ENCODE assay signal across 8 cellular contexts in the genomic region with DNA sequence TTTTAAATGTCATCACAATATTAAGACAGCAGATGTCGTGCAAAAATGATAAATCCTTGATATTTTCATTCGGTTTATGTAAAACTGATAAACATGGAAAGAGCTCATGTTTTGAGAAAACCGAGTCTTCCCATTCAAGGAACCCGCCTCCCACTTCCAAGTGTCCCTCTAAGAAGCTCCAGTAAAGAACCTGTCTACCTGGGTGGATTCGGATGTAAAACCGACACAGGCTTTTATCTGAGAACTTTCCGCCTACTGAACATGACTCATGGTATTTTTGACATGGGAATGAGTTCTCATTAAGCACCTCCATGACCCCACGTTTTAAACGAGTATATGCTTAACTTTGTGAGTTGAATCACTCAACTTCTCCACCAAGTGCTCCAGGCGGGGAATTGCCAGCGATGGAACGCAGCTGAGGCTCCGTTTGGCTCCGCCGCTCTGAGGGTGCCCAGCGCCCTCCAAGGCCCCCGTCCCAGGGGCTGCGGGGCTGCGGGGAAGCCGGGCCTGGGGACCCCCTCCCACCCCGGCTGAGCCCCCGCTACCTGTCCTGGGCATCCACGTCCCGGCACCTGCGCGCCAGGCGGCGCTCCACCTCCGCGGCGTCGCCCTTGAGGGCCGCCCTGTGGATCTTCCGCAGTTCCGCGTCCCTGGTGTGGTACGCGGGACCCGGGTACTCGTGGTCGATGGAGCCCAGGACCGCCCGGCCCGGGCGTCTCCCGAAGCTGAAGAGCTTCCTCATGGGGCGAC.
A peak's percentile ranks its signal among the peaks of the same experiment; 100 is the strongest.
DNase-seq lines count a peak whose midpoint lies in the region; ATAC-seq, FAIRE-seq and TF ChIP-seq lines count a peak whose summit lies in the region.

No MANE protein-coding gene starts in this region.

- H3K36me3 Mint-ChIP-seq in CD8-positive, alpha-beta memory T cell, result no peaks in the 10 kb centered on the region

- RAD21 ChIA-PET in HCT116 (lab: Charles Lee; ENCODE audit: low non-redundant PET in 1 of 2, low total read pairs in 2 of 2, uncharacterized antibody in 2 of 2, unreplicated experiment in 2 of 2), result no interaction called here
- RAD21 ChIA-PET in GM12878 (lab: Charles Lee; ENCODE audit: unreplicated experiment), result no interaction called here

- intact Hi-C loops in HCT116 (cut with micrococcal nuclease) (loop anchor here (10.0 kb wide), 1 partner anchor 115 kb away; the partner anchor contains the start of gene LMLN), GM12878 (cut with micrococcal nuclease; ENCODE audit: unreplicated experiment) (no loop called here)

- ATAC-seq in HCT116 (peak; percentile 68), GM12878 (no peak), HG03342 (IDR thresholded peaks at IDR 0.05; ENCODE audit: unreplicated experiment) (no peak)

- peaks cover 9% of the 10 kb centered on the region for H3K4me1 ChIP-seq in CD8-positive, alpha-beta memory T cell (ENCODE audit: insufficient read depth, low read length)
- H3K4me1 ChIP-seq in HCT116 (ENCODE audit: control insufficient read depth in 1 of 2, insufficient read depth in 2 of 2, low read length in 2 of 2) (peaks cover 0 to 19% of the 10 kb centered on the region in 2 experiments; a peak in 2 of 4 replicates), GM12878 (ENCODE audit: control insufficient read depth, insufficient read depth, low read length) (no peaks in the 10 kb centered on the region)

- BruUV-seq in HCT116 (replicated peaks; lab: Mats Ljungman, UMichigan) (no TSS peak), GM12878 (replicated peaks; lab: Mats Ljungman, UMichigan) (no TSS peak)

- no peak overlapping the region for H3K27ac Mint-ChIP-seq in CD8-positive, alpha-beta memory T cell

- peak overlapping the region; percentile 77 for H3K9ac ChIP-seq in HCT116 (ENCODE audit: low read length)
- no peak overlapping the region for H3K9ac ChIP-seq in GM12878 (ENCODE audit: control insufficient read depth, insufficient read depth, low read length)

- H3K27ac ChIP-seq in CD8-positive, alpha-beta memory T cell (ENCODE audit: low read depth, low read length), result peak overlapping the region; percentile 51
- peak overlapping the region; percentile 91 for H3K27ac ChIP-seq in HCT116 (ENCODE audit: low read depth, low read length)
- H3K27ac ChIP-seq in GM12878 (ENCODE audit: control insufficient read depth, insufficient read depth), result no peak overlapping the region

- TF ChIP-seq CTCF in HCT116 (IDR thresholded peaks at IDR 0.05 in 2 of 3, conservative IDR thresholded peaks at IDR 0.05 in 1 of 3; ENCODE audit: borderline replicate concordance in 1 of 3, insufficient read depth in 1 of 3, low read depth in 2 of 3, low read length in 2 of 3) (peak in 2 of 3 experiments; percentile 22 to 49; a peak in 2 of 6 replicates), GM12878 (IDR thresholded peaks at IDR 0.05 in 2 of 3, conservative IDR thresholded peaks at IDR 0.05 in 1 of 3; ENCODE audit: control insufficient read depth in 2 of 3, extremely low read depth in 1 of 3, insufficient read depth in 1 of 3, low read depth in 3 of 3, low read length in 3 of 3) (no peak)

- no peaks in the 10 kb centered on the region for H3K9me3 ChIP-seq in CD8-positive, alpha-beta memory T cell (ENCODE audit: low read length)
- H3K9me3 ChIP-seq in HCT116 (ENCODE audit: control insufficient read depth in 1 of 2, insufficient read depth in 1 of 2, low read depth in 1 of 2, low read length in 2 of 2), result no peaks in the 10 kb centered on the region
- H3K9me3 ChIP-seq in GM12878 (replicated peaks; ENCODE audit: control insufficient read depth, insufficient read depth, low read length), result peaks cover 2% of the 10 kb centered on the region; the same call in 2 of the 3 replicates

- H3K36me3 ChIP-seq in CD8-positive, alpha-beta memory T cell (ENCODE audit: insufficient read depth, low read length), result no peaks in the 10 kb centered on the region
- H3K36me3 ChIP-seq in HCT116 (ENCODE audit: control insufficient read depth in 1 of 2, insufficient read depth in 2 of 2, low read length in 2 of 2) (no peaks in the 10 kb centered on the region), GM12878 (ENCODE audit: control insufficient read depth in 2 of 2, insufficient read depth in 2 of 2, low read length in 1 of 2) (no peaks in the 10 kb centered on the region)

- 11% methylated on average over 27 of the region's 47 CpGs for WGBS in GM12878 (ENCODE audit: insufficient coverage, insufficient replicate concordance, low lambda C conversion rate, missing lambda C conversion rate)

- no peak for TF ChIP-seq EP300 in GM12878 (IDR thresholded peaks at IDR 0.05; ENCODE audit: borderline replicate concordance in 1 of 2, control insufficient read depth in 1 of 2, low read depth in 2 of 2, low read length in 2 of 2)

- H4K20me1 ChIP-seq in HCT116 (ENCODE audit: insufficient read depth) (no peaks in the 10 kb centered on the region), GM12878 (ENCODE audit: control insufficient read depth, insufficient read depth) (no peaks in the 10 kb centered on the region)

- H3K4me2 ChIP-seq in HCT116 (ENCODE audit: low read length) (peak overlapping the region; percentile 95), GM12878 (ENCODE audit: control insufficient read depth, insufficient read depth) (peak overlapping the region; percentile 20)

- in situ Hi-C loops in GM12878 (cut with MboI), result no loop called here

- peak overlapping the region; percentile 55 for H3K4me3 ChIP-seq in CD8-positive, alpha-beta memory T cell (ENCODE audit: low read length)
- H3K4me3 ChIP-seq in HCT116 (replicated peaks in 1 of 2; ENCODE audit: low read depth in 1 of 2, low read length in 2 of 2) (peak overlapping the region; percentile 62 to 71), GM12878 (0 out of 2 replicates have a peak overlapping the region, but pooled peaks have one; percentile 22)

- H3K4me3 Mint-ChIP-seq in CD8-positive, alpha-beta memory T cell, result peak overlapping the region; percentile 70 to 90 (median 81)

- peaks cover 22 to 32% of the 10 kb centered on the region in 2 donors for H3K27me3 Mint-ChIP-seq in CD8-positive, alpha-beta memory T cell

- TF ChIP-seq POLR2A in HCT116 (IDR thresholded peaks at IDR 0.05; ENCODE audit: borderline replicate concordance, extremely low read depth, insufficient read depth, insufficient read length) (no peak), GM12878 (IDR thresholded peaks at IDR 0.05; ENCODE audit: low read depth, low read length) (no peak)

- H2AFZ ChIP-seq in HCT116 (ENCODE audit: low read depth, low read length, poor library complexity, severe bottlenecking) (peak overlapping the region; percentile 71), GM12878 (ENCODE audit: control insufficient read depth, low read depth, low read length) (no peak overlapping the region)

- no peaks in the 10 kb centered on the region for H3K9me2 ChIP-seq in HCT116 (ENCODE audit: insufficient read depth)

- peaks cover 0 to 5% (median 4%) of the 10 kb centered on the region in 5 donors for H3K9me3 Mint-ChIP-seq in CD8-positive, alpha-beta memory T cell

- H3K4me1 Mint-ChIP-seq in CD8-positive, alpha-beta memory T cell, result peaks cover 6 to 7% (median 6%) of the 10 kb centered on the region in 3 donors

- H3K79me2 ChIP-seq in HCT116 (ENCODE audit: insufficient read depth, low read length) (no peaks in the 10 kb centered on the region; the same call in 1 of the 2 replicates), GM12878 (ENCODE audit: control insufficient read depth, insufficient read depth, low read length) (no peaks in the 10 kb centered on the region)

- POLR2A ChIA-PET in CD8-positive, alpha-beta memory T cell (lab: Charles Lee), result no interaction called here
- POLR2A ChIA-PET in HCT116 (lab: Charles Lee) (interaction anchor here (1.2 to 1.8 kb wide), 4 partner anchors 8 to 32 kb away, joined by 3 to 7 read pairs (median 4); no protein-coding TSS in a partner anchor), GM12878 (lab: Charles Lee) (no interaction called here)

- TF ChIP-seq RAD21 in HCT116 (IDR thresholded peaks at IDR 0.05; ENCODE audit: low read depth), result no peak; the same call in 1 of the 2 replicates
- no peak for TF ChIP-seq RAD21 in GM12878 (IDR thresholded peaks at IDR 0.05; ENCODE audit: insufficient read depth, low read depth, low read length)

- no peak for FAIRE-seq in GM12878 (lab: Jason Lieb, UNC)

- DNase-seq in CD8-positive, alpha-beta memory T cell, result peak in 4 of 5 donors; percentile 1 to 31 (median 12)
- DNase-seq in HCT116 (ENCODE audit: low read depth, low spot score) (peak; percentile 50), RPMI8226 (peak; percentile 31), GM12878 (ENCODE audit: low read depth, low spot score) (no peak), iPS-NIHi7 (ENCODE audit: extremely low spot score) (peak; percentile 10), SK-N-DZ (ENCODE audit: low spot score) (no peak)
- DNase-seq in stimulated activated CD4-positive, alpha-beta T cell treated with anti-CD3 and anti-CD28 coated beads, Interleukin-1b, Interleukin-23, amount 100 ng/mL, for 48 hours, result peak; percentile 50

- CTCF ChIA-PET in CD8-positive, alpha-beta memory T cell (lab: Charles Lee), result interaction anchor here (0.6 to 2.2 kb wide), 13 partner anchors 9 to 182 kb away, joined by 3 to 18 read pairs (median 5); no protein-coding TSS in a partner anchor
- CTCF ChIA-PET in HCT116 (lab: Charles Lee), result interaction anchor here (0.6 to 2.4 kb wide), 8 partner anchors 9 to 796 kb away, joined by 3 to 22 read pairs (median 4); no protein-coding TSS in a partner anchor
- CTCF ChIA-PET in GM12878 (lab: Yijun Ruan, JAX), result no interaction called here

- peaks cover 20% of the 10 kb centered on the region for H3K27me3 ChIP-seq in CD8-positive, alpha-beta memory T cell (ENCODE audit: insufficient read depth, low read length, poor library complexity, severe bottlenecking)
- H3K27me3 ChIP-seq in HCT116 (ENCODE audit: insufficient read depth, low read length) (no peaks in the 10 kb centered on the region), GM12878 (replicated peaks in 1 of 2; ENCODE audit: control insufficient read depth in 2 of 2, insufficient read depth in 2 of 2, low read length in 1 of 2) (peaks cover 3 to 11% of the 10 kb centered on the region in 2 experiments; a peak in 3 of 4 replicates)

- SMC1A ChIA-PET in GM12878 (lab: Charles Lee; ENCODE audit: uncharacterized antibody, unreplicated experiment), result no interaction called here

TF ChIP-seq in HCT116, 20 proteins besides CTCF, POLR2A, EP300 and RAD21 (continues in another document):
- TF ChIP-seq SIN3A (IDR thresholded peaks at IDR 0.05; ENCODE audit: low read depth) (peak; percentile 53), CBX3 (IDR thresholded peaks at IDR 0.05; ENCODE audit: low read depth) (no peak; the same call in 1 of the 2 replicates)
- TF ChIP-seq, protein P1, sequence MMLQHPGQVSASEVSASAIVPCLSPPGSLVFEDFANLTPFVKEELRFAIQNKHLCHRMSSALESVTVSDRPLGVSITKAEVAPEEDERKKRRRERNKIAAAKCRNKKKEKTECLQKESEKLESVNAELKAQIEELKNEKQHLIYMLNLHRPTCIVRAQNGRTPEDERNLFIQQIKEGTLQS (IDR thresholded peaks at IDR 0.05), result no peak

TF ChIP-seq in GM12878, 131 proteins besides CTCF, POLR2A, EP300 and RAD21:
- TF ChIP-seq SUZ12 (IDR thresholded peaks at IDR 0.05; ENCODE audit: unreplicated experiment) (peak; percentile 45), HDAC6 (IDR thresholded peaks at IDR 0.05; ENCODE audit: unreplicated experiment) (no peak)

Comparison
In these comparisons a context has a peak if more than half of its experiments do, and no peak if none do; other contexts are left out.
1. DNase-seq: peak in CD8-positive, alpha-beta memory T cell (4 of 5), HCT116 (single experiment), RPMI8226 (single experiment), iPS-NIHi7 (single experiment) and stimulated activated CD4-positive, alpha-beta T cell treated with anti-CD3 and anti-CD28 coated beads, Interleukin-1b, Interleukin-23, amount 100 ng/mL, for 48 hours (single experiment); none in GM12878 (single experiment) and SK-N-DZ (single experiment).
2. CTCF ChIP-seq: peak in HCT116 (2 of 3); none in GM12878 (0 of 3).
3. Peak in every context shown above with its lines, with median percentiles within 50 percentile points of each other: H3K4me3 ChIP-seq.